ENCODE assay signal across 25 cellular contexts in the genomic region with DNA sequence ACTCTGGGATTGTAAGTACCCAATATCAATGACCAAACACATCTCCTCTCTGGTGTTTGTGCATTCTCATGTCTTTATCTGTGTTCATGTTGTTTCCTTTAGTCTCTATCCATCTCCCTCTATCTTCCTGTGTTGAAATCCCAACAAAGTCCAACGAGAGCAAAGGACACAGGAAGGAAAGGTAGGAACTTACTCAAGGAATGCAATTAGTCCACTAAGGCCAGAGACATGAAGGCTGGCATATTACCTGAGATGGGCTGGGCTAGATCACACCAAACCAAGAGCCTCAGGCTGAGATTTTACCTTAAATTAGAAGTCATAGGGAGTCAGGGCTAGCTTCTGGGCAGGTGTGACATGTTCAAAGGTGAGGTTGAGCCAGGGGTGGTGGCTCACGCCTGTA.
"Had no signal": no experiment of that assay in that cellular context is flagged by ENCODE, and none has a peak within 500 bp of the region (broad histone marks: within the 10 kb centered on the region; RNA-seq: fewer than 3 reads in every experiment).

No MANE protein-coding gene starts in this region.

- H3K4me1 ChIP-seq: sigmoid colon had no signal

- H3K27me3 ChIP-seq: gastrocnemius medialis, left lung, sigmoid colon, spleen, testis, tibial artery had no signal

- DNase-seq: cerebellar nuclear complex; effector CD8-positive, alpha-beta T cell; endodermal cell; foreskin fibroblast; gastrocnemius medialis; head of caudate nucleus; kidney; left lung; mesenchymal stem cell; naive thymus-derived CD8-positive, alpha-beta T cell; nephron progenitor cell; nucleus accumbens; right cardiac atrium; spleen; stimulated activated CD4-positive, alpha-beta T cell treated with anti-CD3 and anti-CD28 coated beads, Interleukin-4, amount 100 ng/mL, for 4 hours; stimulated activated naive CD8-positive, alpha-beta T cell treated with anti-CD3 and anti-CD28 coated beads, Interleukin-15, Interleukin-2, amounts not matched to agents 100 U/mL and 50 U/mL, for 24 hours; substantia nigra; tibial artery had no signal

- H3K36me3 Mint-ChIP-seq: mesothelial cell of epicardium; naive thymus-derived CD8-positive, alpha-beta T cell; stimulated activated memory B cell treated with anti-CD40 and anti-IgM and Interleukin-4, amounts not matched to agents 10 μg/mL and 1 μg/mL and 100 μg/mL, for 72 hours had no signal

- H3K27me3 Mint-ChIP-seq: stimulated activated memory B cell treated with anti-CD40 and anti-IgM and Interleukin-4, amounts not matched to agents 10 μg/mL and 1 μg/mL and 100 μg/mL, for 72 hours had no signal

- H3K4me3 Mint-ChIP-seq: endodermal cell; mesothelial cell of epicardium; naive thymus-derived CD8-positive, alpha-beta T cell; nephron progenitor cell; stimulated activated memory B cell treated with anti-CD40 and anti-IgM and Interleukin-4, amounts not matched to agents 10 μg/mL and 1 μg/mL and 100 μg/mL, for 72 hours had no signal

- H3K27ac ChIP-seq: epithelial cell of prostate, gastrocnemius medialis, left lung, prostate gland, sigmoid colon, spleen, testis, tibial artery had no signal

- H3K27ac Mint-ChIP-seq: endodermal cell; mesothelial cell of epicardium; naive thymus-derived CD8-positive, alpha-beta T cell; nephron progenitor cell; stimulated activated memory B cell treated with anti-CD40 and anti-IgM and Interleukin-4, amounts not matched to agents 10 μg/mL and 1 μg/mL and 100 μg/mL, for 72 hours had no signal

- H3K9me3 Mint-ChIP-seq: endodermal cell; mesothelial cell of epicardium; naive thymus-derived CD8-positive, alpha-beta T cell; nephron progenitor cell; stimulated activated memory B cell treated with anti-CD40 and anti-IgM and Interleukin-4, amounts not matched to agents 10 μg/mL and 1 μg/mL and 100 μg/mL, for 72 hours had no signal

- H3K4me3 ChIP-seq: gastrocnemius medialis, left lung, prostate gland, sigmoid colon, spleen, testis, tibial artery had no signal

- H3K36me3 ChIP-seq: gastrocnemius medialis, left lung, prostate gland, sigmoid colon, spleen, tibial artery had no signal

- H3K9me3 ChIP-seq: gastrocnemius medialis, left lung, prostate gland, sigmoid colon, spleen, testis, tibial artery had no signal

- ATAC-seq: esophagus mucosa; gastrocnemius medialis; left lung; naive thymus-derived CD8-positive, alpha-beta T cell; right cardiac atrium; stimulated activated memory B cell treated with anti-CD40 and anti-IgM and Interleukin-4, amounts not matched to agents 10 μg/mL and 1 μg/mL and 100 μg/mL, for 72 hours; stimulated activated naive CD8-positive, alpha-beta T cell treated with anti-CD3 and anti-CD28 coated beads, Interleukin-15, Interleukin-2, amounts not matched to agents 100 U/mL and 50 U/mL, for 24 hours had no signal
